Comparison of ENCODE assay signal across 38 cellular contexts in genomic region chr15:81540909-81541308, GRCh38.
"Had no signal": no experiment of that assay in that cellular context is flagged by ENCODE, and none has a peak within 500 bp of the region (broad histone marks: within the 10 kb centered on the region; RNA-seq: fewer than 3 reads in every experiment).

No MANE protein-coding gene starts in this region.

- H3K4me3 ChIP-seq: ascending aorta, cardiac muscle cell had no signal

- H3K27ac Mint-ChIP-seq: activated B cell treated with CpG ODN at 0.5 μM for 24 hours; activated CD4-positive, alpha-beta memory T cell treated with anti-CD3 and anti-CD28 coated beads for 36 hours; activated CD4-positive, alpha-beta T cell treated with anti-CD3 and anti-CD28 coated beads, Interleukin-2, amount 10 ng/mL, durations not matched to agents 24 days and 14 days; activated CD8-positive, alpha-beta T cell treated with anti-CD3 and anti-CD28 coated beads for 36 hours; activated naive CD4-positive, alpha-beta T cell treated with anti-CD3 and anti-CD28 coated beads for 36 hours; activated naive CD8-positive, alpha-beta T cell; activated naive CD8-positive, alpha-beta T cell treated with anti-CD3 and anti-CD28 coated beads, Interleukin-2, amount 10 ng/mL, durations not matched to agents 7 days and 5 days; activated naive CD8-positive, alpha-beta T cell treated with anti-CD3 and anti-CD28 coated beads, Interleukin-2, amount 50 U/mL, for 24 hours; activated T-cell treated with anti-CD3 and anti-CD28 coated beads, Interleukin-2, amount 50 U/mL, for 72 hours; activated T-helper 1 cell treated with anti-CD3 and anti-CD28 coated beads, Interleukin-12 subunit alpha, Interleukin-12 subunit beta, Interleukin-2, Interleukin-4 antibody, amounts not matched to agents 30 ng/mL and 10 ng/mL and 1 ng/mL, durations not matched to agents 14 hours and 24 hours and 36 hours; activated T-helper 17 cell treated with anti-CD3 and anti-CD28 coated beads, Interleukin-2, amount 50 U/mL, for 72 hours; brain; T-helper 1 cell treated with Interleukin-12 subunit alpha and Interleukin-12 subunit beta and Interleukin-4 antibody, amounts not matched to agents 30 μg/mL and 1 μg/mL, for 36 hours; T-helper 2 cell treated with Interferon-gamma antibody and Interleukin-4, amounts not matched to agents 5 μg/mL and 100 μg/mL, for 36 hours had no signal

- H3K27me3 ChIP-seq: ascending aorta had no signal

- ATAC-seq: activated CD8-positive, alpha-beta T cell treated with anti-CD3 and anti-CD28 coated beads for 36 hours; activated naive CD8-positive, alpha-beta T cell treated with anti-CD3 and anti-CD28 coated beads, Interleukin-2, amount 50 U/mL, for 24 hours; activated T-cell treated with anti-CD3 and anti-CD28 coated beads, Interleukin-2, amount 50 U/mL, for 4 hours; activated T-cell treated with anti-CD3 and anti-CD28 coated beads, Interleukin-2, amount 50 U/mL, for 72 hours; activated T-helper 17 cell treated with anti-CD3 and anti-CD28 coated beads, Interleukin-2, amount 50 U/mL, for 72 hours had no signal

- H3K4me1 ChIP-seq: ascending aorta had no signal

- DNase-seq: activated B cell treated with CpG ODN at 0.5 μM for 24 hours; activated CD4-positive, alpha-beta memory T cell treated with anti-CD3 and anti-CD28 coated beads for 36 hours; activated CD4-positive, alpha-beta T cell treated with anti-CD3 and anti-CD28 coated beads for 4 hours; activated CD4-positive, alpha-beta T cell treated with anti-CD3 and anti-CD28 coated beads, Interleukin-2, amount 10 ng/mL, durations not matched to agents 24 days and 14 days; activated CD4-positive, alpha-beta T cell treated with anti-CD3 and anti-CD28 coated beads, Interleukin-2, amount 50 U/mL, for 1 hour; activated CD4-positive, alpha-beta T cell treated with anti-CD3 and anti-CD28 coated beads, Interleukin-2, amount 50 U/mL, for 4 hours; activated CD4-positive, CD25-positive, alpha-beta regulatory T cell treated with anti-CD3 and anti-CD28 coated beads, Interleukin-2, amount 50 U/mL, for 72 hours; activated CD8-positive, alpha-beta memory T cell treated with anti-CD3 and anti-CD28 coated beads, Interleukin-2, amount 50 U/mL, for 4 hours; activated CD8-positive, alpha-beta T cell treated with anti-CD3 and anti-CD28 coated beads for 36 hours; activated effector memory CD4-positive, alpha-beta T cell treated with anti-CD3 and anti-CD28 coated beads, Interleukin-2, amount 50 U/mL, for 16 hours; activated gamma-delta T cell treated with Interleukin-2 at 50 U/mL for 16 hours; activated naive CD4-positive, alpha-beta T cell; activated naive CD4-positive, alpha-beta T cell treated with anti-CD3 and anti-CD28 coated beads for 36 hours; activated naive CD4-positive, alpha-beta T cell treated with anti-CD3 and anti-CD28 coated beads, Interleukin-2, amount 50 U/mL, for 16 hours; activated naive CD8-positive, alpha-beta T cell treated with anti-CD3 and anti-CD28 coated beads, Interleukin-2, amount 10 ng/mL, durations not matched to agents 7 days and 5 days; activated naive CD8-positive, alpha-beta T cell treated with anti-CD3 and anti-CD28 coated beads, Interleukin-2, amount 50 U/mL, for 24 hours; activated T-cell treated with anti-CD3 and anti-CD28 coated beads for 4 hours; activated T-cell treated with anti-CD3 and anti-CD28 coated beads, Interleukin-2, amount 50 U/mL, for 1 hour; activated T-cell treated with anti-CD3 and anti-CD28 coated beads, Interleukin-2, amount 50 U/mL, for 4 hours; activated T-cell treated with anti-CD3 and anti-CD28 coated beads, Interleukin-2, amount 50 U/mL, for 72 hours; amygdala; anterior cingulate cortex; central memory CD4-positive, alpha-beta T cell; SW 1271; T-helper 1 cell; T-helper 2 cell; T-helper 9 cell had no signal

- FAIRE-seq: bronchial epithelial cell, TTC549 had no signal

- H3K36me3 ChIP-seq: ascending aorta, cardiac muscle cell had no signal

- H3K9me3 ChIP-seq: ascending aorta had no signal

- H3K36me3 Mint-ChIP-seq: activated CD4-positive, alpha-beta memory T cell treated with anti-CD3 and anti-CD28 coated beads for 36 hours; activated naive CD8-positive, alpha-beta T cell; activated naive CD8-positive, alpha-beta T cell treated with anti-CD3 and anti-CD28 coated beads, Interleukin-2, amount 10 ng/mL, durations not matched to agents 7 days and 5 days; brain had no signal

- H3K27ac ChIP-seq: ascending aorta, cardiac muscle cell, VCaP had no signal

- H3K9me3 Mint-ChIP-seq: activated CD4-positive, alpha-beta memory T cell treated with anti-CD3 and anti-CD28 coated beads for 36 hours; activated CD4-positive, alpha-beta T cell treated with anti-CD3 and anti-CD28 coated beads, Interleukin-2, amount 10 ng/mL, durations not matched to agents 24 days and 14 days; activated CD8-positive, alpha-beta T cell treated with anti-CD3 and anti-CD28 coated beads for 36 hours; activated naive CD4-positive, alpha-beta T cell treated with anti-CD3 and anti-CD28 coated beads for 36 hours; activated naive CD8-positive, alpha-beta T cell treated with anti-CD3 and anti-CD28 coated beads, Interleukin-2, amount 10 ng/mL, durations not matched to agents 7 days and 5 days; activated naive CD8-positive, alpha-beta T cell treated with anti-CD3 and anti-CD28 coated beads, Interleukin-2, amount 50 U/mL, for 24 hours; activated T-cell treated with anti-CD3 and anti-CD28 coated beads, Interleukin-2, amount 50 U/mL, for 4 hours; activated T-cell treated with anti-CD3 and anti-CD28 coated beads, Interleukin-2, amount 50 U/mL, for 72 hours; activated T-helper 1 cell treated with anti-CD3 and anti-CD28 coated beads, Interleukin-12 subunit alpha, Interleukin-12 subunit beta, Interleukin-2, Interleukin-4 antibody, amounts not matched to agents 30 ng/mL and 10 ng/mL and 1 ng/mL, durations not matched to agents 14 hours and 24 hours and 36 hours; activated T-helper 17 cell treated with anti-CD3 and anti-CD28 coated beads, Interleukin-2, amount 50 U/mL, for 72 hours; T-helper 1 cell treated with Interleukin-12 subunit alpha and Interleukin-12 subunit beta and Interleukin-4 antibody, amounts not matched to agents 30 μg/mL and 1 μg/mL, for 36 hours; T-helper 2 cell treated with Interferon-gamma antibody and Interleukin-4, amounts not matched to agents 5 μg/mL and 100 μg/mL, for 36 hours had no signal
